ENCODE assay signal across 11 cellular contexts in the genomic region with DNA sequence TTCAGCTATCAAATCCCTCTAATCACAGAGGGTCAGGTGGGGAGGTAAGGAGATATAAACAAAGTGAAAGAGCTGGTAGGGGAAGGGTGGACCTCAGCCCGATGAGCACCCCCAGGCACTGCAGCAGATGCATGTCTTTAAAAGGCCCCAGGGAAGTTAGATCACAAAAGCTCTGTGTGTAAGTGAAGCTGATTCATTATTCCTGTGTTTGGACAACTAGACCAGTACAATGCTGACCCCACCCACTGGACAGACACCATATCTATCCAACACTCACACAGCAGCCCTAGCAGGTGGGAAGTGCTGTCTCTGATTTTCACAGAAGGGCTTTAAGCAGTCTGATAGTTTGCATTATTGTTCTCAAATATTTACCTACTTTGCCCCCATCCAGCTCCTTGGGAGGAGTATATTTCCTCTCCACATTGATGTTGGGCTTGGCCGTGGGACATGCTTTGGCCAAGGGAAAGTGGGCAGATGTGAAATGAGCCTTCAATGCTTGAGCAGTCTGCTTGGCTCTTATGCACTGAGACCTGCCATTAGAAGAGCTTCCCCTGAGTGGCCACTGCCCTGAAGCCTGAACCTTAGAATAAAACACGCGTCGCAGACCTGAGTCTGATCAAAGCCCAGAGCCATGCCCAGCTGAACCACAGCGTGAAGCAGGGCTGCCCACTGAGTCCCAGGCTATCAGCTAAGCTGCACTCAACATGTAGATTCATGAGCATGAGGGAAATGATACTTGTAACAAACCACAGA.
DNase-seq lines count a peak whose midpoint lies in the region; ATAC-seq and TF ChIP-seq lines count a peak whose summit lies in the region.
"Had no signal": no experiment of that assay in that cellular context is flagged by ENCODE, and none has a peak within 500 bp of the region (broad histone marks: within the 10 kb centered on the region; RNA-seq: fewer than 3 reads in every experiment).

No MANE protein-coding gene starts in this region.

- H3K36me3 Mint-ChIP-seq in endodermal cell (ENCODE audit: low read depth) (no peaks in the 10 kb centered on the region), osteocyte (ENCODE audit: unreplicated experiment) (no peaks in the 10 kb centered on the region), progenitor cell of endocrine pancreas (ENCODE audit: insufficient read depth) (no peaks in the 10 kb centered on the region)
- H3K36me3 Mint-ChIP-seq: activated naive CD8-positive, alpha-beta T cell treated with anti-CD3 and anti-CD28 coated beads, Interleukin-2, amount 10 ng/mL, durations not matched to agents 7 days and 5 days; IgD-negative memory B cell had no signal

- H3K4me1 Mint-ChIP-seq in endodermal cell (peaks cover 15% of the 10 kb centered on the region), osteocyte (ENCODE audit: unreplicated experiment) (peaks cover 78% of the 10 kb centered on the region), progenitor cell of endocrine pancreas (ENCODE audit: low read depth) (peaks cover 8% of the 10 kb centered on the region)
- H3K4me1 Mint-ChIP-seq: activated naive CD8-positive, alpha-beta T cell treated with anti-CD3 and anti-CD28 coated beads, Interleukin-2, amount 10 ng/mL, durations not matched to agents 7 days and 5 days; IgD-negative memory B cell had no signal

- H4K20me1 ChIP-seq in GM23248 (ENCODE audit: insufficient read depth) = no peaks in the 10 kb centered on the region

- peak overlapping the region; percentile 73 for H3K27ac Mint-ChIP-seq in endodermal cell
- H3K27ac Mint-ChIP-seq in osteocyte (ENCODE audit: unreplicated experiment) = peak overlapping the region; percentile 86
- H3K27ac Mint-ChIP-seq in progenitor cell of endocrine pancreas = no peak overlapping the region
- H3K27ac Mint-ChIP-seq: activated naive CD8-positive, alpha-beta T cell treated with anti-CD3 and anti-CD28 coated beads, Interleukin-2, amount 10 ng/mL, durations not matched to agents 7 days and 5 days; IgD-negative memory B cell had no signal

- H3K4me3 ChIP-seq in GM23248 (0 out of 2 replicates have a peak overlapping the region, but pooled peaks have one; percentile 23), endodermal cell (ENCODE audit: low read length) (no peak overlapping the region)

- H3K27ac ChIP-seq in GM23248 (peak overlapping the region; percentile 41), endodermal cell (ENCODE audit: low read depth, low read length) (no peak overlapping the region)

- DNase-seq in GM23248 (peak; percentile 85), NCI-H460 (ENCODE audit: extremely low read depth, low read depth) (peak; percentile 25), endodermal cell (no peak), osteocyte (ENCODE audit: extremely low spot score, unreplicated experiment) (peak; percentile 40), progenitor cell of endocrine pancreas (ENCODE audit: low spot score, unreplicated experiment) (no peak)
- no peak for DNase-seq in stimulated activated naive CD4-positive, alpha-beta T cell (lab: John Stamatoyannopoulos, UW)
- DNase-seq: activated naive CD8-positive, alpha-beta T cell treated with anti-CD3 and anti-CD28 coated beads, Interleukin-2, amount 10 ng/mL, durations not matched to agents 7 days and 5 days had no signal

- ATAC-seq in GM18909 (IDR thresholded peaks at IDR 0.05; ENCODE audit: poor library complexity, unreplicated experiment) (no peak), GM21390 (IDR thresholded peaks at IDR 0.05; ENCODE audit: unreplicated experiment) (no peak)
- ATAC-seq: sciatic nerve had no signal

- in situ Hi-C loops in GM23248 (cut with MboI) = no loop called here

- H3K36me3 ChIP-seq in GM23248 (ENCODE audit: low read depth) (no peaks in the 10 kb centered on the region), endodermal cell (ENCODE audit: control insufficient read depth, insufficient read depth, low read length) (no peaks in the 10 kb centered on the region)

- no peak overlapping the region for H3K4me3 Mint-ChIP-seq in endodermal cell
- H3K4me3 Mint-ChIP-seq in osteocyte (ENCODE audit: unreplicated experiment) = no peak overlapping the region
- H3K4me3 Mint-ChIP-seq in progenitor cell of endocrine pancreas (ENCODE audit: low read depth) = no peak overlapping the region
- H3K4me3 Mint-ChIP-seq: activated naive CD8-positive, alpha-beta T cell treated with anti-CD3 and anti-CD28 coated beads, Interleukin-2, amount 10 ng/mL, durations not matched to agents 7 days and 5 days; IgD-negative memory B cell had no signal

- H3K27me3 Mint-ChIP-seq in endodermal cell (ENCODE audit: insufficient read depth) (peaks cover 4% of the 10 kb centered on the region), osteocyte (ENCODE audit: unreplicated experiment) (no peaks in the 10 kb centered on the region), progenitor cell of endocrine pancreas (peaks cover 16% of the 10 kb centered on the region)
- H3K27me3 Mint-ChIP-seq: activated naive CD8-positive, alpha-beta T cell treated with anti-CD3 and anti-CD28 coated beads, Interleukin-2, amount 10 ng/mL, durations not matched to agents 7 days and 5 days had no signal

- no peaks in the 10 kb centered on the region for H3K9me3 ChIP-seq in GM23248 (ENCODE audit: low read depth)
- no peaks in the 10 kb centered on the region for H3K9me3 ChIP-seq in endodermal cell (ENCODE audit: control insufficient read depth, low read length)

- peaks cover 44% of the 10 kb centered on the region for H3K4me1 ChIP-seq in GM23248 (ENCODE audit: insufficient read depth)
- no peaks in the 10 kb centered on the region for H3K4me1 ChIP-seq in endodermal cell (ENCODE audit: control insufficient read depth, insufficient read depth, low read length)

- 83 to 84% methylated on average over 6 of the region's 6 CpGs for WGBS in GM23248 (ENCODE audit: low coverage in 1 of 2, low lambda C conversion rate in 2 of 2, missing lambda C conversion rate in 2 of 2), 2 experiments
- 92 to 96% methylated on average over 4 to 6 of the region's 6 CpGs for WGBS in endodermal cell (ENCODE audit: insufficient coverage in 1 of 2, insufficient read length in 1 of 2), 2 experiments

- H3K27me3 ChIP-seq in GM23248 (replicated peaks; ENCODE audit: insufficient read depth) (no peaks in the 10 kb centered on the region), endodermal cell (ENCODE audit: control insufficient read depth, insufficient read depth, low read length, poor library complexity, severe bottlenecking) (no peaks in the 10 kb centered on the region)

- H3K9me2 ChIP-seq in GM23248 (ENCODE audit: insufficient read depth) = no peaks in the 10 kb centered on the region

- H3K9me3 Mint-ChIP-seq in endodermal cell = peaks cover 16% of the 10 kb centered on the region
- H3K9me3 Mint-ChIP-seq in osteocyte (ENCODE audit: unreplicated experiment) = no peaks in the 10 kb centered on the region
- H3K9me3 Mint-ChIP-seq in progenitor cell of endocrine pancreas (ENCODE audit: low read depth) = no peaks in the 10 kb centered on the region
- H3K9me3 Mint-ChIP-seq: activated naive CD8-positive, alpha-beta T cell treated with anti-CD3 and anti-CD28 coated beads, Interleukin-2, amount 10 ng/mL, durations not matched to agents 7 days and 5 days had no signal

- H3F3A ChIP-seq in GM23248 (ENCODE audit: insufficient read depth) = peaks cover 56% of the 10 kb centered on the region

- H3K9ac ChIP-seq in GM23248 (peak overlapping the region; percentile 44; the same call in 1 of the 2 replicates), endodermal cell (ENCODE audit: extremely low read depth, low read length, poor library complexity, severe bottlenecking) (no peak overlapping the region)

- H3K4me2 ChIP-seq in GM23248 (ENCODE audit: unreplicated experiment) = peak overlapping the region; percentile 10

- TF ChIP-seq CTCF in endodermal cell (conservative IDR thresholded peaks at IDR 0.05) (no peak), osteocyte (IDR thresholded peaks at IDR 0.05) (no peak), progenitor cell of endocrine pancreas (IDR thresholded peaks at IDR 0.05; ENCODE audit: unreplicated experiment) (no peak)

- H2AFZ ChIP-seq in GM23248 = peak overlapping the region; percentile 12; the same call in 1 of the 2 replicates

- no peaks in the 10 kb centered on the region for H3K79me2 ChIP-seq in GM23248 (ENCODE audit: insufficient read depth)

Comparison
In these comparisons a context has a peak if more than half of its experiments do, and no peak if none do; other contexts are left out.
1. DNase-seq: peak in GM23248 (single experiment), NCI-H460 (single experiment) and osteocyte (single experiment); none in endodermal cell (single experiment), progenitor cell of endocrine pancreas (single experiment) and stimulated activated naive CD4-positive, alpha-beta T cell (0 of 6).